Comparison of ENCODE assay signal across 13 cellular contexts in the genomic region with DNA sequence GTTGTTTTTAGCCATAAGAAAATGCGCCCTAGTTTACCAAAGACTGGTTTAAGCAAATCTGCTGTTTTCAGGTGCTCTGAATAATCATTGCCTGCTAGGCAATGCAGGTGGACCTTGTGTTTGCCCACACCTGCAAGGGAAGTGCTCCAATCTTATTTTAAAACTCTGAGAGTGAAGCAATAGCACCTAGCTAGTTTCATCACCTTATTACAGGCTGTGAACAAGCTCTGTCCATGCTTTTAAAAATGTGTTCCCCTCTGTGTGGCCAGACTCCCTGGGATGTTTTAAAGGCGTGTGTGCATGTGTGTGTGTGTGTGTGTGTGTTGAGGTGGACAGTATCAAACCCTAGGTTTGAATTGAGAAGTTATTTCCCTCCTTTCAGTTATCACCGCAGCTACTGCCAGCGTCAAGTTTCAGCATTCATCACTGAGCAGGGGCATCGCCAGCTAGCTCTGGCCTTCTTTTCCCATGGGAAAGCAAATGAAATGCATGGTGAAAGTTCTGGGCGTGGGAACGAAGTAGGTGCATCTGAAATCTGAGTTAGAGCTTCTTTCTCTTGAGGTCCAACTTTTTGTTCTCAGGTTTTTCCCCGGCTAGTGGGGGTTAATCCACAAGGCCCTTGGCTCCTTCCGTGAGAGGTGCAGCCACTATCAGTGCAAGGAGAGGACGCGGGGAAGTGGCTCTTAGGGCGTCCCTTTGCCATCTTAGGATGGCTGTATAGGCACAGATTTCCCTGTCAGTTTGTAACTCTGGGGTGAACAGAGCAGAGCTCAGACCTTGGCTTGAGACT. TPM values are rescaled to one million over a fixed set of nuclear protein-coding genes. Genes with fewer than 3 reads are reported as not detected.
A peak's percentile ranks its signal among the peaks of the same experiment; 100 is the strongest.
DNase-seq lines count a peak whose midpoint lies in the region; ATAC-seq and TF ChIP-seq lines count a peak whose summit lies in the region.
"Had no signal": no experiment of that assay in that cellular context is flagged by ENCODE, and none has a peak within 500 bp of the region (broad histone marks: within the 10 kb centered on the region; RNA-seq: fewer than 3 reads in every experiment).

No MANE protein-coding gene starts in this region.

- POLR2A ChIA-PET in OCI-LY7 (lab: Charles Lee): interaction anchor here (0.5 to 4.8 kb wide), 27 partner anchors 10 to 372 kb away, joined by 3 to 180 read pairs (median 6); a partner anchor contains a TSS

- DNase-seq in GM12864 (ENCODE audit: low read depth) (peak; percentile 81), OCI-LY7 (ENCODE audit: low spot score) (peak; percentile 91), SKM-1 treated with dmso at 0.1 percent for 144 hours (lab: John Stamatoyannopoulos, UW; ENCODE audit: unreplicated experiment) (no peak), NCI-H526 (lab: John Stamatoyannopoulos, UW) (no peak)
- DNase-seq: effector memory CD8-positive, alpha-beta T cell; NCI-H1436 treated with DMSO at 0.1 percent for 48 hours; NCI-H526 treated with DMSO at 0.1 percent for 48 hours; OCI-M1 had no signal

- intact Hi-C loops in OCI-LY7 (cut with micrococcal nuclease; ENCODE audit: unreplicated experiment): loop anchor here (1.0 to 2.0 kb wide), 3 partner anchors 17 to 104 kb away; no protein-coding TSS in a partner anchor

- H3K79me2 ChIP-seq in OCI-LY7 (ENCODE audit: insufficient read depth, low read depth, low read length): peaks cover 51% of the 10 kb centered on the region; the same call in 1 of the 2 replicates

- H3K9me3 ChIP-seq in OCI-LY7 (ENCODE audit: low read length) (no peaks in the 10 kb centered on the region), mucosa of rectum (ENCODE audit: control insufficient read depth in 2 of 2, low read length in 2 of 2) (no peaks in the 10 kb centered on the region)
- H3K9me3 ChIP-seq: SJSA1, thoracic aorta had no signal

- ATAC-seq in GM19324 (IDR thresholded peaks at IDR 0.05; ENCODE audit: low FRiP score, unreplicated experiment) (peak; percentile 33), HG03108 (IDR thresholded peaks at IDR 0.05; ENCODE audit: unreplicated experiment) (no peak)
- ATAC-seq: effector memory CD8-positive, alpha-beta T cell had no signal

- no peaks in the 10 kb centered on the region for H4K20me1 ChIP-seq in OCI-LY7 (ENCODE audit: insufficient read depth, low read length)

- TSS peak; percentile 85 for BruUV-seq in OCI-LY7 (replicated peaks; lab: Mats Ljungman, UMichigan)

- CTCF ChIA-PET in OCI-LY7 (lab: Charles Lee; ENCODE audit: unreplicated experiment): interaction anchor here (0.7 to 3.7 kb wide), 14 partner anchors 9 to 133 kb away, joined by 3 to 30 read pairs (median 6); no protein-coding TSS in a partner anchor

- peak overlapping the region; percentile 75 for H3K4me2 ChIP-seq in OCI-LY7 (ENCODE audit: low read length)

- H3K27me3 ChIP-seq in mucosa of rectum (ENCODE audit: control insufficient read depth in 2 of 2, insufficient read depth in 2 of 2, low read length in 2 of 2): no peaks in the 10 kb centered on the region
- H3K27me3 ChIP-seq: SJSA1 had no signal

- H2AFZ ChIP-seq in OCI-LY7 (ENCODE audit: low read length): no peak overlapping the region

- H3K27ac ChIP-seq in OCI-LY7 (ENCODE audit: low read depth, low read length, poor library complexity, severe bottlenecking) (peak overlapping the region; percentile 96), mucosa of rectum (ENCODE audit: low read depth in 2 of 2, low read length in 2 of 2) (peak overlapping the region; percentile 11 to 45)
- H3K27ac ChIP-seq: SJSA1, thoracic aorta had no signal

- H3K9me2 ChIP-seq in OCI-LY7 (ENCODE audit: insufficient read depth, low read length): no peaks in the 10 kb centered on the region

- no peak overlapping the region for H3K9ac ChIP-seq in mucosa of rectum (ENCODE audit: low read depth in 1 of 2, low read length in 2 of 2)

- TF ChIP-seq CTCF in GM12864 (IDR thresholded peaks at IDR 0.05; ENCODE audit: low read depth, low read length, missing control alignments) (no peak), OCI-LY7 (conservative IDR thresholded peaks at IDR 0.05; ENCODE audit: low read length) (no peak)

- H3K4me3 ChIP-seq in GM12864 (ENCODE audit: low read depth, low read length) (no peak overlapping the region), OCI-LY7 (ENCODE audit: low read depth, low read length, poor library complexity, severe bottlenecking) (peak overlapping the region; percentile 18), mucosa of rectum (ENCODE audit: low read length in 2 of 2) (no peak overlapping the region)
- H3K4me3 ChIP-seq: SJSA1, thoracic aorta had no signal

- H3K36me3 ChIP-seq in OCI-LY7 (ENCODE audit: insufficient read depth, low read length) (peaks cover 25% of the 10 kb centered on the region), mucosa of rectum (ENCODE audit: control insufficient read depth in 2 of 2, insufficient read depth in 2 of 2, low read length in 2 of 2) (peaks cover 0 to 8% of the 10 kb centered on the region in 2 donors)
- H3K36me3 ChIP-seq: SJSA1, thoracic aorta had no signal

- peaks cover 100% of the 10 kb centered on the region for H3K4me1 ChIP-seq in OCI-LY7 (ENCODE audit: insufficient read depth, low read length, poor library complexity, severe bottlenecking)
- peaks cover 12 to 24% of the 10 kb centered on the region in 2 donors for H3K4me1 ChIP-seq in mucosa of rectum (ENCODE audit: control insufficient read depth in 2 of 2, insufficient read depth in 2 of 2, low read length in 2 of 2)

RNA-seq across cellular contexts. Expression of a gene that starts 30.8 kb away (rescaled TPM):
- total RNA-seq in OCI-LY7 (2014; rRNA removed; shearing (Covaris generic)): 133 and 149 TPM in 2 replicates
- total RNA-seq in OCI-LY7 (2022): 171 and 215 TPM in 2 replicates

Comparison
In these comparisons a context has a peak if more than half of its experiments do, and no peak if none do; other contexts are left out.
1. DNase-seq: peak in GM12864 (single experiment) and OCI-LY7 (single experiment); none in SKM-1 treated with dmso at 0.1 percent for 144 hours (single experiment) and NCI-H526 (0 of 2).